ENCODE assay signal across 29 cellular contexts in genomic region chrX:68865300-68865699, GRCh38. TPM values are rescaled to one million over a fixed set of nuclear protein-coding genes. Genes with fewer than 3 reads are reported as not detected.
DNase-seq lines count a peak whose midpoint lies in the region; ATAC-seq and TF ChIP-seq lines count a peak whose summit lies in the region.
"Had no signal": no experiment of that assay in that cellular context is flagged by ENCODE, and none has a peak within 500 bp of the region (broad histone marks: within the 10 kb centered on the region; RNA-seq: fewer than 3 reads in every experiment).

No MANE protein-coding gene starts in this region.

- TF ChIP-seq CTCF in Loucy (conservative IDR thresholded peaks at IDR 0.05; ENCODE audit: low read length) (no peak), brain (conservative IDR thresholded peaks at IDR 0.05) (no peak)

- no peak overlapping the region for H3K4me2 ChIP-seq in Loucy (ENCODE audit: low read depth, low read length, poor library complexity, severe bottlenecking)

- H3K9me2 ChIP-seq in Loucy (replicated peaks; ENCODE audit: low read depth, low read length), result no peaks in the 10 kb centered on the region

- no peaks in the 10 kb centered on the region for H4K20me1 ChIP-seq in Loucy (ENCODE audit: insufficient read depth, low read length, poor library complexity, severe bottlenecking)

- no peaks in the 10 kb centered on the region for H3K36me3 ChIP-seq in Loucy (ENCODE audit: insufficient read depth, low read length)
- H3K36me3 ChIP-seq: colonic mucosa, SJSA1, suprapubic skin had no signal

- ATAC-seq in stimulated activated naive B cell treated with anti-CD40 and anti-IgM and Interleukin-4, amounts not matched to agents 10 μg/mL and 1 μg/mL and 100 μg/mL, for 72 hours (replicated peaks), result peak; percentile 46 to 68
- ATAC-seq in GM21786 (IDR thresholded peaks at IDR 0.05; ENCODE audit: unreplicated experiment), result no peak
- no peak for ATAC-seq in left lobe of liver
- ATAC-seq: activated CD8-positive, alpha-beta T cell treated with anti-CD3 and anti-CD28 coated beads, Interleukin-2, amount 10 ng/mL, durations not matched to agents 7 days and 5 days; effector memory CD8-positive, alpha-beta T cell; mucosa of descending colon; Panc1; sciatic nerve; stimulated activated effector memory CD8-positive, alpha-beta T cell treated with anti-CD3 and anti-CD28 coated beads, Interleukin-12 subunit alpha, Interleukin-12 subunit beta, amount 100 ng/mL, for 72 hours had no signal

- no peaks in the 10 kb centered on the region for H3K9me3 ChIP-seq in Loucy (ENCODE audit: insufficient read depth, low read depth, low read length)
- H3K9me3 ChIP-seq: colonic mucosa, mucosa of descending colon, SJSA1, suprapubic skin had no signal

- H3K4me3 ChIP-seq in Loucy (ENCODE audit: low read length, poor library complexity, severe bottlenecking), result no peak overlapping the region
- H3K4me3 ChIP-seq: colonic mucosa, lung, mucosa of descending colon, SJSA1, suprapubic skin had no signal

- DNase-seq in NOMO-1 treated with dmso at 0.1 percent for 144 hours (lab: John Stamatoyannopoulos, UW; ENCODE audit: unreplicated experiment) (peak; percentile 19), NCI-H2227 treated with DMSO at 0.1 percent for 48 hours (lab: John Stamatoyannopoulos, UW) (no peak), left lobe of liver (ENCODE audit: low spot score) (no peak)
- no peak for DNase-seq in stimulated activated naive B cell treated with anti-CD40 and anti-IgM and Interleukin-4, amounts not matched to agents 10 μg/mL and 1 μg/mL and 100 μg/mL, for 72 hours
- DNase-seq: activated CD4-positive, alpha-beta T cell treated with anti-CD3 and anti-CD28 coated beads for 1 hour; activated CD8-positive, alpha-beta T cell treated with anti-CD3 and anti-CD28 coated beads, Interleukin-2, amount 10 ng/mL, durations not matched to agents 7 days and 5 days; activated effector memory CD4-positive, alpha-beta T cell treated with Interleukin-2 at 50 U/mL for 16 hours; activated T-cell treated with anti-CD3 and anti-CD28 coated beads for 4 hours; anterior cingulate cortex; CD4-positive, CD25-positive, alpha-beta regulatory T cell; colonic mucosa; effector memory CD8-positive, alpha-beta T cell; erythroblast; H9; kidney; mucosa of descending colon; NCI-H146; stimulated activated CD4-positive, alpha-beta T cell treated with anti-CD3 and anti-CD28 coated beads, Interleukin-12 subunit alpha, Interleukin-12 subunit beta, amount 100 ng/mL, for 4 hours; stimulated activated CD4-positive, alpha-beta T cell treated with anti-CD3 and anti-CD28 coated beads, Interleukin-4, amount 100 ng/mL, for 24 hours had no signal

- H3K4me1 Mint-ChIP-seq in brain, result peaks cover 53% of the 10 kb centered on the region
- peaks cover 0 to 27% of the 10 kb centered on the region in 2 donors for H3K4me1 Mint-ChIP-seq in stimulated activated naive B cell treated with anti-CD40 and anti-IgM and Interleukin-4, amounts not matched to agents 10 μg/mL and 1 μg/mL and 100 μg/mL, for 72 hours

- no peaks in the 10 kb centered on the region for H3K27me3 ChIP-seq in Loucy (ENCODE audit: insufficient read depth, low read length, poor library complexity, severe bottlenecking)
- H3K27me3 ChIP-seq: SJSA1, suprapubic skin had no signal

- H3K27ac Mint-ChIP-seq in brain, result peak overlapping the region in 3 of 5 experiments; percentile 32 to 50 (median 48)
- H3K27ac Mint-ChIP-seq in stimulated activated naive B cell treated with anti-CD40 and anti-IgM and Interleukin-4, amounts not matched to agents 10 μg/mL and 1 μg/mL and 100 μg/mL, for 72 hours, result no peak overlapping the region
- H3K27ac Mint-ChIP-seq: activated CD8-positive, alpha-beta T cell treated with anti-CD3 and anti-CD28 coated beads, Interleukin-2, amount 10 ng/mL, durations not matched to agents 7 days and 5 days; activated naive CD8-positive, alpha-beta T cell; CD4-positive, CD25-positive, alpha-beta regulatory T cell; H9; stimulated activated effector memory CD8-positive, alpha-beta T cell treated with anti-CD3 and anti-CD28 coated beads, Interleukin-12 subunit alpha, Interleukin-12 subunit beta, amount 100 ng/mL, for 72 hours had no signal

- no peaks in the 10 kb centered on the region for H3F3A ChIP-seq in Loucy (ENCODE audit: low read depth)

- no peaks in the 10 kb centered on the region for H3K27me3 Mint-ChIP-seq in brain
- peaks cover 0 to 5% of the 10 kb centered on the region in 2 donors for H3K27me3 Mint-ChIP-seq in stimulated activated naive B cell treated with anti-CD40 and anti-IgM and Interleukin-4, amounts not matched to agents 10 μg/mL and 1 μg/mL and 100 μg/mL, for 72 hours
- H3K27me3 Mint-ChIP-seq: activated naive CD8-positive, alpha-beta T cell; CD4-positive, CD25-positive, alpha-beta regulatory T cell; effector memory CD8-positive, alpha-beta T cell had no signal

- no peaks in the 10 kb centered on the region for H3K4me1 ChIP-seq in Loucy (ENCODE audit: insufficient read depth, low read length, poor library complexity, severe bottlenecking)
- H3K4me1 ChIP-seq: colonic mucosa, SJSA1, suprapubic skin had no signal

- no peaks in the 10 kb centered on the region for H3K79me2 ChIP-seq in Loucy (ENCODE audit: insufficient read depth, low read length)

- H3K9me3 Mint-ChIP-seq in brain, result peaks cover 0 to 3% (median 0%) of the 10 kb centered on the region in 5 experiments
- H3K9me3 Mint-ChIP-seq in stimulated activated naive B cell treated with anti-CD40 and anti-IgM and Interleukin-4, amounts not matched to agents 10 μg/mL and 1 μg/mL and 100 μg/mL, for 72 hours, result no peaks in the 10 kb centered on the region
- H3K9me3 Mint-ChIP-seq: CD4-positive, CD25-positive, alpha-beta regulatory T cell; effector memory CD8-positive, alpha-beta T cell; stimulated activated effector memory CD8-positive, alpha-beta T cell treated with anti-CD3 and anti-CD28 coated beads, Interleukin-12 subunit alpha, Interleukin-12 subunit beta, amount 100 ng/mL, for 72 hours had no signal

- no peak overlapping the region for H3K9ac ChIP-seq in Loucy (ENCODE audit: low read depth, low read length, poor library complexity, severe bottlenecking)

- no peaks in the 10 kb centered on the region for H3K36me3 Mint-ChIP-seq in brain
- H3K36me3 Mint-ChIP-seq in stimulated activated naive B cell treated with anti-CD40 and anti-IgM and Interleukin-4, amounts not matched to agents 10 μg/mL and 1 μg/mL and 100 μg/mL, for 72 hours, result no peaks in the 10 kb centered on the region
- H3K36me3 Mint-ChIP-seq: activated naive CD8-positive, alpha-beta T cell; CD4-positive, CD25-positive, alpha-beta regulatory T cell; stimulated activated effector memory CD8-positive, alpha-beta T cell treated with anti-CD3 and anti-CD28 coated beads, Interleukin-12 subunit alpha, Interleukin-12 subunit beta, amount 100 ng/mL, for 72 hours had no signal

- no peak overlapping the region for H3K4me3 Mint-ChIP-seq in brain
- no peak overlapping the region for H3K4me3 Mint-ChIP-seq in stimulated activated naive B cell treated with anti-CD40 and anti-IgM and Interleukin-4, amounts not matched to agents 10 μg/mL and 1 μg/mL and 100 μg/mL, for 72 hours
- H3K4me3 Mint-ChIP-seq: activated CD8-positive, alpha-beta T cell treated with anti-CD3 and anti-CD28 coated beads, Interleukin-2, amount 10 ng/mL, durations not matched to agents 7 days and 5 days; activated naive CD8-positive, alpha-beta T cell; CD4-positive, CD25-positive, alpha-beta regulatory T cell; effector memory CD8-positive, alpha-beta T cell; H9; stimulated activated effector memory CD8-positive, alpha-beta T cell treated with anti-CD3 and anti-CD28 coated beads, Interleukin-12 subunit alpha, Interleukin-12 subunit beta, amount 100 ng/mL, for 72 hours had no signal

- H2AFZ ChIP-seq in Loucy (ENCODE audit: low read length), result peak overlapping the region; percentile 27

RNA-seq across cellular contexts. Expression of gene EFNB1, which starts 36.5 kb away (rescaled TPM):
- polyA plus RNA-seq in brain (ENCODE audit: insufficient read depth, low read depth, low replicate concordance), result 21.3 TPM
- total RNA-seq in left lobe of liver, result 10.8 TPM

Comparison
In these comparisons a context has a peak if more than half of its experiments do, and no peak if none do; other contexts are left out.
1. ATAC-seq: peak in stimulated activated naive B cell treated with anti-CD40 and anti-IgM and Interleukin-4, amounts not matched to agents 10 μg/mL and 1 μg/mL and 100 μg/mL, for 72 hours (2 of 2); none in GM21786 (single experiment) and left lobe of liver (single experiment).